In genomic region chr11:116731821-116732739, GRCh38 we compare ENCODE assay signal across 11 cellular contexts. TPM values are rescaled to one million over a fixed set of nuclear protein-coding genes. Genes with fewer than 3 reads are reported as not detected.
DNase-seq lines count a peak whose midpoint lies in the region; ATAC-seq and TF ChIP-seq lines count a peak whose summit lies in the region.
"Had no signal": no experiment of that assay in that cellular context is flagged by ENCODE, and none has a peak within 500 bp of the region (broad histone marks: within the 10 kb centered on the region; RNA-seq: fewer than 3 reads in every experiment).

No MANE protein-coding gene starts in this region.

- no peak overlapping the region for H2BK5ac ChIP-seq in neuronal stem cell (ENCODE audit: low read length)

- peak overlapping the region; percentile 12 for H2BK12ac ChIP-seq in neuronal stem cell (ENCODE audit: low read length)

- H3K9ac ChIP-seq in neuronal stem cell (ENCODE audit: low read depth, low read length, poor library complexity) = peak overlapping the region; percentile 9

- H3K23ac ChIP-seq in neuronal stem cell (ENCODE audit: low read depth, low read length, poor library complexity) = peak overlapping the region; percentile 23

- H3K14ac ChIP-seq in neuronal stem cell (ENCODE audit: low read length) = no peak overlapping the region

- H3K4me3 ChIP-seq in neuronal stem cell (ENCODE audit: low read length in 2 of 2) = no peak overlapping the region
- no peak overlapping the region for H3K4me3 ChIP-seq in esophagus squamous epithelium
- H3K4me3 ChIP-seq: thyroid gland had no signal

- H3K4me2 ChIP-seq in neuronal stem cell (ENCODE audit: insufficient read depth, low read length, poor library complexity, severe bottlenecking) = peak overlapping the region; percentile 40

- H3K4me1 ChIP-seq in neuronal stem cell (ENCODE audit: control insufficient read depth in 2 of 2, insufficient read depth in 1 of 2, low read depth in 1 of 2, low read length in 2 of 2) (peaks cover 17 to 24% of the 10 kb centered on the region in 2 donors), esophagus squamous epithelium (peaks cover 0 to 11% (median 4%) of the 10 kb centered on the region in 3 donors)

- H3K36me3 ChIP-seq in neuronal stem cell (replicated peaks in 1 of 2; ENCODE audit: control insufficient read depth in 2 of 2, insufficient read depth in 2 of 2, low read length in 2 of 2) (peaks cover 0 to 5% of the 10 kb centered on the region in 2 donors), esophagus squamous epithelium (no peaks in the 10 kb centered on the region)
- H3K36me3 ChIP-seq: thyroid gland had no signal

- H3K18ac ChIP-seq in neuronal stem cell (ENCODE audit: low read length) = peak overlapping the region; percentile 91

- H2AK5ac ChIP-seq in neuronal stem cell (ENCODE audit: low read depth, low read length) = peak overlapping the region; percentile 41

- ATAC-seq in GM18873 (IDR thresholded peaks at IDR 0.05; ENCODE audit: low FRiP score, unreplicated experiment) (peak; percentile 10), HG03139 (IDR thresholded peaks at IDR 0.05; ENCODE audit: unreplicated experiment) (peak; percentile 5)

- TF ChIP-seq CTCF in esophagus squamous epithelium (IDR thresholded peaks at IDR 0.05) = no peak

- TF ChIP-seq POLR2A in esophagus squamous epithelium (IDR thresholded peaks at IDR 0.05) = no peak

- peak overlapping the region; percentile 17 for H3K27ac ChIP-seq in neuronal stem cell (replicated peaks; ENCODE audit: low read length)
- no peak overlapping the region for H3K27ac ChIP-seq in esophagus squamous epithelium
- H3K27ac ChIP-seq: thyroid gland had no signal

- DNase-seq in ecto neural progenitor cell (ENCODE audit: low spot score) (peak; percentile 54), neuronal stem cell (ENCODE audit: low spot score) (no peak), GF-D8 (lab: John Stamatoyannopoulos, UW) (no peak), esophagus squamous epithelium (lab: John Stamatoyannopoulos, UW) (no peak), DMS53 treated with DMSO at 0.1 percent for 48 hours (lab: John Stamatoyannopoulos, UW; ENCODE audit: unreplicated experiment) (no peak), NCI-H187 treated with DMSO at 0.1 percent for 48 hours (lab: John Stamatoyannopoulos, UW) (no peak)

- no peaks in the 10 kb centered on the region for H3K79me1 ChIP-seq in neuronal stem cell (ENCODE audit: low read depth, low read length)

- no peak overlapping the region for H4K91ac ChIP-seq in neuronal stem cell (ENCODE audit: low read depth, low read length, poor library complexity)

- H4K8ac ChIP-seq in neuronal stem cell (ENCODE audit: low read depth, low read length) = no peak overlapping the region

- intact Hi-C loops in esophagus squamous epithelium (cut with DNase I) = no loop called here

- H3K4ac ChIP-seq in neuronal stem cell (ENCODE audit: low read length) = no peak overlapping the region

- H3K27me3 ChIP-seq in neuronal stem cell (ENCODE audit: control insufficient read depth in 3 of 3, insufficient read depth in 3 of 3, low read depth in 1 of 3, low read length in 3 of 3) = no peaks in the 10 kb centered on the region
- peaks cover 0 to 60% (median 0%) of the 10 kb centered on the region in 4 donors for H3K27me3 ChIP-seq in esophagus squamous epithelium
- H3K27me3 ChIP-seq: thyroid gland had no signal

- no peak overlapping the region for H2BK120ac ChIP-seq in neuronal stem cell (ENCODE audit: low read depth, low read length)

- H3K9me3 ChIP-seq in neuronal stem cell (replicated peaks in 1 of 2; ENCODE audit: control insufficient read depth in 2 of 2, insufficient read depth in 1 of 2, low read depth in 1 of 2, low read length in 2 of 2) (no peaks in the 10 kb centered on the region), esophagus squamous epithelium (no peaks in the 10 kb centered on the region)
- H3K9me3 ChIP-seq: thyroid gland had no signal

- peak overlapping the region; percentile 43 for H2BK15ac ChIP-seq in neuronal stem cell (ENCODE audit: low read length)

- H2AFZ ChIP-seq in neuronal stem cell (ENCODE audit: low read length) = peak overlapping the region; percentile 68

- no CpG with 5 or more reads among the region's 18 CpGs for WGBS in neuronal stem cell (ENCODE audit: extremely low coverage in 2 of 2, insufficient read length in 2 of 2, insufficient replicate concordance in 1 of 2), 2 donors
- WGBS in esophagus squamous epithelium, 2 donors = 65 to 90% methylated on average over 2 to 5 of the region's 18 CpGs

RNA-seq across cellular contexts. Expression of gene BUD13, which starts 40.7 kb away (rescaled TPM):
- polyA plus RNA-seq in neuronal stem cell (2013, experiment 1 of 2) = 31.8 TPM
- 31.6 TPM for polyA plus RNA-seq in neuronal stem cell (2013, experiment 2 of 2)
- total RNA-seq in esophagus squamous epithelium = 10 to 100 TPM in 3 of 4 donors, 1 to 10 TPM in 1; 6.0 to 13.9 (median 12.0) TPM

RNA-seq across cellular contexts. Expression of gene ZPR1, which starts 55.7 kb away (rescaled TPM):
- polyA plus RNA-seq in neuronal stem cell (2013, experiment 1 of 2) = 20.9 TPM
- polyA plus RNA-seq in neuronal stem cell (2013, experiment 2 of 2) = 21.9 TPM
- total RNA-seq in esophagus squamous epithelium = 10 to 100 TPM; 22.1 to 31.0 (median 26.2) TPM

RNA-seq across cellular contexts. Expression of gene APOA5, which starts 59.6 kb away (rescaled TPM):
- polyA plus RNA-seq in neuronal stem cell (2013, experiment 1 of 2) = 0.03 TPM
- not detected for polyA plus RNA-seq in neuronal stem cell (2013, experiment 2 of 2)
- total RNA-seq in esophagus squamous epithelium = not detected
- total RNA-seq: glomerular endothelial cell; natural killer cell treated with Interleukin-12 subunit alpha and Interleukin-12 subunit beta and Interleukin-15 and Interleukin-18, amount 100 ng/mL, for 72 hours; thyroid gland had no signal
